2 cellular contexts compared by ENCODE assay signal in genomic region chr1:1597275-1597930, GRCh38.
A peak's percentile ranks its signal among the peaks of the same experiment; 100 is the strongest.
TF ChIP-seq lines count a peak whose summit lies in the region.

No MANE protein-coding gene starts in this region.

TF ChIP-seq in HCT116, 20 proteins besides CTCF, POLR2A, EP300 and RAD21:
- no peak for TF ChIP-seq ZBTB33 (IDR thresholded peaks at IDR 0.05; ENCODE audit: extremely low read depth, insufficient replicate concordance, low read length)
- no peak for TF ChIP-seq FOSL1 (IDR thresholded peaks at IDR 0.05; ENCODE audit: low read depth)
- 0 out of 2 replicates have a peak, but pooled peaks have one; percentile 12 for TF ChIP-seq POLR2AphosphoS5 (IDR thresholded peaks at IDR 0.05; ENCODE audit: low read depth, low read length)
- TF ChIP-seq CBX3 (IDR thresholded peaks at IDR 0.05; ENCODE audit: low read depth), result no peak
- TF ChIP-seq EGR1 (IDR thresholded peaks at IDR 0.05; ENCODE audit: low read depth), result no peak

TF ChIP-seq in liver, 16 proteins besides CTCF, POLR2A, EP300 and RAD21:
- TF ChIP-seq FOXA2 (IDR thresholded peaks at IDR 0.05) (no peak), EGR1 (IDR thresholded peaks at IDR 0.05; ENCODE audit: low read depth in 2 of 2) (no peak), ZBTB33 (IDR thresholded peaks at IDR 0.05) (no peak), FOXA1 (IDR thresholded peaks at IDR 0.05) (no peak), GABPA (IDR thresholded peaks at IDR 0.05 in 1 of 2, conservative IDR thresholded peaks at IDR 0.05 in 1 of 2) (no peak), ATF3 (IDR thresholded peaks at IDR 0.05) (no peak), REST (IDR thresholded peaks at IDR 0.05) (no peak), HNF4G (IDR thresholded peaks at IDR 0.05) (no peak), NR2F2 (IDR thresholded peaks at IDR 0.05) (no peak), RXRA (IDR thresholded peaks at IDR 0.05) (no peak), SP1 (IDR thresholded peaks at IDR 0.05) (no peak), MAX (IDR thresholded peaks at IDR 0.05) (no peak), TAF1 (conservative IDR thresholded peaks at IDR 0.05) (no peak), JUND (IDR thresholded peaks at IDR 0.05) (no peak)
